Comparison of ENCODE assay signal across 2 cellular contexts in genomic region chr1:235068155-235069121, GRCh38.
TF ChIP-seq lines count a peak whose summit lies in the region.

No MANE protein-coding gene starts in this region.

TF ChIP-seq in K562, 482 proteins besides CTCF, POLR2A, EP300 and RAD21 (continued from another document and continues in another):
- TF ChIP-seq ZBTB11 (CRISPR knock-in tag; IDR thresholded peaks at IDR 0.05) (no peak; a peak in 1 of 6 replicates), GMEB1 (CRISPR knock-in tag; IDR thresholded peaks at IDR 0.05) (no peak), ELF2 (CRISPR knock-in tag; IDR thresholded peaks at IDR 0.05) (peak; percentile 42; the same call in 1 of the 2 replicates), CTBP1 (IDR thresholded peaks at IDR 0.05; ENCODE audit: borderline replicate concordance) (peak; percentile 46; the same call in 1 of the 2 replicates), EGR1 (conservative IDR thresholded peaks at IDR 0.05) (peak; percentile 88), RNF219 (CRISPR knock-in tag; IDR thresholded peaks at IDR 0.05) (no peak), MITF (IDR thresholded peaks at IDR 0.05) (no peak), MTA2 (IDR thresholded peaks at IDR 0.05; ENCODE audit: low read depth) (no peak), CBFA2T2 (conservative IDR thresholded peaks at IDR 0.05) (no peak), ZNF274 (IDR thresholded peaks at IDR 0.05; ENCODE audit: borderline replicate concordance, low read depth, low read length) (no peak), ZNF23 (CRISPR knock-in tag; IDR thresholded peaks at IDR 0.05) (no peak), NRF1 (conservative IDR thresholded peaks at IDR 0.05 in 1 of 2, IDR thresholded peaks at IDR 0.05 in 1 of 2) (peak in 1 of 2 experiments; percentile 10; a peak in 1 of 4 replicates), ZNF121 (CRISPR knock-in tag; conservative IDR thresholded peaks at IDR 0.05) (0 out of 2 replicates have a peak, but pooled peaks have one; percentile 8), ATF1 (CRISPR knock-in tag; IDR thresholded peaks at IDR 0.05) (no peak), ATF1 (tag; IDR thresholded peaks at IDR 0.05) (no peak), SMAD2 (IDR thresholded peaks at IDR 0.05; ENCODE audit: low read depth, low read length) (no peak), JUND (IDR thresholded peaks at IDR 0.05; ENCODE audit: borderline replicate concordance, low read depth, low read length) (peak; percentile 70), JUND (tag; IDR thresholded peaks at IDR 0.05; ENCODE audit: borderline replicate concordance, low read depth, low read length) (peak; percentile 55; the same call in 1 of the 3 replicates), VEZF1 (CRISPR knock-in tag; IDR thresholded peaks at IDR 0.05) (0 out of 2 replicates have a peak, but pooled peaks have one; percentile 23)

TF ChIP-seq in HepG2, 621 proteins besides CTCF, POLR2A, EP300 and RAD21 (continued from another document and continues in another):
- TF ChIP-seq MTERF4 (CRISPR knock-in tag; IDR thresholded peaks at IDR 0.05) (no peak; the same call in 1 of the 2 replicates), IRX3 (CRISPR knock-in tag; IDR thresholded peaks at IDR 0.05; ENCODE audit: borderline replicate concordance, low read depth) (no peak), ZNF784 (CRISPR knock-in tag; IDR thresholded peaks at IDR 0.05; ENCODE audit: borderline replicate concordance) (no peak), HDAC1 (CRISPR knock-in tag; IDR thresholded peaks at IDR 0.05) (peak; percentile 85), ZNF496 (CRISPR knock-in tag; IDR thresholded peaks at IDR 0.05; ENCODE audit: insufficient replicate concordance) (no peak), ZNF589 (CRISPR knock-in tag; conservative IDR thresholded peaks at IDR 0.05) (no peak), ATF7 (IDR thresholded peaks at IDR 0.05) (no peak), ATF7 (CRISPR knock-in tag; IDR thresholded peaks at IDR 0.05) (no peak), RBM39 (IDR thresholded peaks at IDR 0.05; ENCODE audit: low read depth, low read length, poor library complexity, severe bottlenecking) (peak; percentile 50), CEBPG (CRISPR knock-in tag; IDR thresholded peaks at IDR 0.05) (peak; percentile 71), ZNF224 (CRISPR knock-in tag; IDR thresholded peaks at IDR 0.05) (no peak), TBP (CRISPR knock-in tag; IDR thresholded peaks at IDR 0.05) (no peak), ZNF407 (CRISPR knock-in tag; IDR thresholded peaks at IDR 0.05; ENCODE audit: not compliant biosample characterization) (no peak), ZNF33A (CRISPR knock-in tag; IDR thresholded peaks at IDR 0.05; ENCODE audit: borderline replicate concordance) (no peak), SKI (IDR thresholded peaks at IDR 0.05; ENCODE audit: partially characterized antibody) (peak; percentile 85), CREM (IDR thresholded peaks at IDR 0.05) (peak; percentile 79), CREM (CRISPR knock-in tag; IDR thresholded peaks at IDR 0.05) (no peak), HMGA1 (CRISPR knock-in tag; conservative IDR thresholded peaks at IDR 0.05) (no peak), GMEB2 (CRISPR knock-in tag; IDR thresholded peaks at IDR 0.05; ENCODE audit: low read depth) (no peak), ZSCAN12 (CRISPR knock-in tag; IDR thresholded peaks at IDR 0.05) (no peak), ZBTB44 (CRISPR knock-in tag; IDR thresholded peaks at IDR 0.05) (peak; percentile 66; the same call in 1 of the 2 replicates), KLF16 (CRISPR knock-in tag; IDR thresholded peaks at IDR 0.05) (peak in 1 of 2 experiments; percentile 60; a peak in 1 of 4 replicates), ZNF142 (CRISPR knock-in tag; IDR thresholded peaks at IDR 0.05) (no peak), DR1 (CRISPR knock-in tag; IDR thresholded peaks at IDR 0.05) (no peak), PRDM4 (CRISPR knock-in tag; IDR thresholded peaks at IDR 0.05; ENCODE audit: borderline replicate concordance) (peak; percentile 17; the same call in 1 of the 2 replicates), JUND (CRISPR knock-in tag; IDR thresholded peaks at IDR 0.05) (peak; percentile 53; the same call in 1 of the 2 replicates), RELA (CRISPR knock-in tag; IDR thresholded peaks at IDR 0.05) (no peak), REXO4 (CRISPR knock-in tag; IDR thresholded peaks at IDR 0.05; ENCODE audit: borderline replicate concordance) (no peak), RFXANK (CRISPR knock-in tag; IDR thresholded peaks at IDR 0.05) (no peak)
